11 cellular contexts compared by ENCODE assay signal in the genomic region with DNA sequence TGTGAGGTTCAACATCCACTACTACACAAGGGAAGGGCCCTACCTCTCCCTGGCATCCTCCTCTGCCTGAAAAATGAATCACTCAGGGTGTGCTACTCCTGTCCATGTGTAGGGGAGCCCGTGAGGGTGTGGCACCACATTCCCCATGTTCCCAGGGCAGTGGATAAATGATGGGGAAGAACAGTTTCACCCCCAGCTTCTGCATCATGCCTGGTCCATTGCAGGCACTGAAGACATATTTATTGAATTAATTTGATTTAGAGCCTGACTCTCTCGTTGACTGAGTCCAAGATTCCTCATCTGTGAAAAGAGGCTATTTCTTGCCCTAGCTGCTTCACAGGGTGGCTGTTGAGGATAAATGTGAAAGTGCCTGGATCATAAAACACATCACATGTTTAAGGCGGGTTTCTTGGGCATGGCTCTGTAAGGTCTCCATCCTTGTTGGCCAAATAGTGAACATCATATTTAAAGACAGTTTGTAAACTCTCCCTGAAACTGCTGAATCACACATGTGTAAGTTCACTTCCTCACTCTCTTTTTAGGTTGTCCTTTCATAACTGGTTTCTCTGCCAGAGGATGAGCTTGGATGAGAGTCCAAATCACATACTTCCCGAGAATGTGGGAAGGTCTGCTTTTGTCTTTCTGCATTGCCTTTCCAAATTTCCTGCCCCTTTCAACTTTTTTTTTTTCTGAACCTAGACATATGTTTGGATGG.
DNase-seq lines count a peak whose midpoint lies in the region; ATAC-seq, FAIRE-seq and TF ChIP-seq lines count a peak whose summit lies in the region.
"Had no signal": no experiment of that assay in that cellular context is flagged by ENCODE, and none has a peak within 500 bp of the region (broad histone marks: within the 10 kb centered on the region; RNA-seq: fewer than 3 reads in every experiment).

No MANE protein-coding gene starts in this region.

- H3K9ac ChIP-seq in GM23248: peak overlapping the region; percentile 33; the same call in 1 of the 2 replicates

- H3K27ac Mint-ChIP-seq in activated CD4-positive, alpha-beta memory T cell treated with anti-CD3 and anti-CD28 coated beads, Interleukin-2, amount 10 ng/mL, durations not matched to agents 7 days and 5 days: no peak overlapping the region
- H3K27ac Mint-ChIP-seq: CD8-positive, alpha-beta T cell; naive B cell had no signal

- DNase-seq in AG10803 (ENCODE audit: low read depth) (peak; percentile 87), GM23248 (peak; percentile 67), OCI-M1 (lab: John Stamatoyannopoulos, UW) (peak; percentile 48), fibroblast of peridontal ligament (ENCODE audit: extremely low read depth) (peak; percentile 27), GM12892 (ENCODE audit: insufficient read length) (no peak), globus pallidus (ENCODE audit: low spot score) (no peak)
- no peak for DNase-seq in activated CD4-positive, alpha-beta memory T cell treated with anti-CD3 and anti-CD28 coated beads, Interleukin-2, amount 10 ng/mL, durations not matched to agents 7 days and 5 days
- DNase-seq: CD8-positive, alpha-beta T cell; naive B cell; NCI-H1436 treated with DMSO at 0.1 percent for 48 hours had no signal

- no peaks in the 10 kb centered on the region for H3K9me3 ChIP-seq in GM23248 (ENCODE audit: low read depth)

- H3K4me1 ChIP-seq in GM23248 (ENCODE audit: insufficient read depth): peaks cover 21% of the 10 kb centered on the region

- H3K36me3 Mint-ChIP-seq in activated CD4-positive, alpha-beta memory T cell treated with anti-CD3 and anti-CD28 coated beads, Interleukin-2, amount 10 ng/mL, durations not matched to agents 7 days and 5 days (ENCODE audit: low read depth): no peaks in the 10 kb centered on the region
- H3K36me3 Mint-ChIP-seq: CD8-positive, alpha-beta T cell; naive B cell had no signal

- peak overlapping the region; percentile 35 for H3K4me2 ChIP-seq in GM23248 (ENCODE audit: unreplicated experiment)

- no peak for ATAC-seq in HG03565 (IDR thresholded peaks at IDR 0.05; ENCODE audit: unreplicated experiment)
- ATAC-seq: CD8-positive, alpha-beta T cell had no signal

- H3K9me2 ChIP-seq in GM23248 (ENCODE audit: insufficient read depth): no peaks in the 10 kb centered on the region

- H3K79me2 ChIP-seq in GM23248 (ENCODE audit: insufficient read depth): no peaks in the 10 kb centered on the region

- H3K4me3 Mint-ChIP-seq in activated CD4-positive, alpha-beta memory T cell treated with anti-CD3 and anti-CD28 coated beads, Interleukin-2, amount 10 ng/mL, durations not matched to agents 7 days and 5 days: no peak overlapping the region
- H3K4me3 Mint-ChIP-seq: CD8-positive, alpha-beta T cell; naive B cell had no signal

- peak overlapping the region; percentile 56 for H2AFZ ChIP-seq in GM23248

- peaks cover 5% of the 10 kb centered on the region for H3K4me1 Mint-ChIP-seq in activated CD4-positive, alpha-beta memory T cell treated with anti-CD3 and anti-CD28 coated beads, Interleukin-2, amount 10 ng/mL, durations not matched to agents 7 days and 5 days
- H3K4me1 Mint-ChIP-seq: naive B cell had no signal

- no peak for TF ChIP-seq POLR2A in GM12892 (IDR thresholded peaks at IDR 0.05; ENCODE audit: low read depth, low read length)

- POLR2A ChIA-PET in activated CD4-positive, alpha-beta memory T cell treated with anti-CD3 and anti-CD28 coated beads, Interleukin-2, amount 10 ng/mL, durations not matched to agents 7 days and 5 days (lab: Charles Lee): no interaction called here

- peaks cover 5% of the 10 kb centered on the region for H3K27me3 Mint-ChIP-seq in activated CD4-positive, alpha-beta memory T cell treated with anti-CD3 and anti-CD28 coated beads, Interleukin-2, amount 10 ng/mL, durations not matched to agents 7 days and 5 days

- CTCF ChIA-PET in activated CD4-positive, alpha-beta memory T cell treated with anti-CD3 and anti-CD28 coated beads, Interleukin-2, amount 10 ng/mL, durations not matched to agents 7 days and 5 days (lab: Charles Lee): no interaction called here

- peaks cover 8% of the 10 kb centered on the region; the same call in 1 of the 2 replicates for H3F3A ChIP-seq in GM23248 (ENCODE audit: insufficient read depth)

- no peaks in the 10 kb centered on the region for H3K27me3 ChIP-seq in GM23248 (replicated peaks; ENCODE audit: insufficient read depth)

- no peaks in the 10 kb centered on the region for H3K9me3 Mint-ChIP-seq in activated CD4-positive, alpha-beta memory T cell treated with anti-CD3 and anti-CD28 coated beads, Interleukin-2, amount 10 ng/mL, durations not matched to agents 7 days and 5 days
- H3K9me3 Mint-ChIP-seq: CD8-positive, alpha-beta T cell had no signal

- no peaks in the 10 kb centered on the region for H4K20me1 ChIP-seq in GM23248 (ENCODE audit: insufficient read depth)

- in situ Hi-C loops in GM23248 (cut with MboI): no loop called here

- WGBS in GM23248 (ENCODE audit: low coverage in 1 of 2, low lambda C conversion rate in 2 of 2, missing lambda C conversion rate in 2 of 2), 2 experiments: 1 to 7% methylated on average over 4 of the region's 4 CpGs

- no peaks in the 10 kb centered on the region for H3K36me3 ChIP-seq in GM23248 (ENCODE audit: low read depth)

- H3K27ac ChIP-seq in GM23248: peak overlapping the region; percentile 43

- H3K4me3 ChIP-seq in AG10803 (ENCODE audit: low read length) (no peak overlapping the region), GM23248 (no peak overlapping the region)

- FAIRE-seq in GM12892 (lab: Jason Lieb, UNC): no peak

- TF ChIP-seq CTCF in AG10803 (conservative IDR thresholded peaks at IDR 0.05; ENCODE audit: low read length): no peak; the same call in 1 of the 2 replicates

Comparison
In these comparisons a context has a peak if more than half of its experiments do, and no peak if none do; other contexts are left out.
1. DNase-seq: peak in AG10803 (single experiment), GM23248 (single experiment), OCI-M1 (single experiment) and fibroblast of peridontal ligament (single experiment); none in GM12892 (single experiment), activated CD4-positive, alpha-beta memory T cell treated with anti-CD3 and anti-CD28 coated beads, Interleukin-2, amount 10 ng/mL, durations not matched to agents 7 days and 5 days (single experiment) and globus pallidus (single experiment).